Comparison of ENCODE assay signal across 24 cellular contexts in the genomic region with DNA sequence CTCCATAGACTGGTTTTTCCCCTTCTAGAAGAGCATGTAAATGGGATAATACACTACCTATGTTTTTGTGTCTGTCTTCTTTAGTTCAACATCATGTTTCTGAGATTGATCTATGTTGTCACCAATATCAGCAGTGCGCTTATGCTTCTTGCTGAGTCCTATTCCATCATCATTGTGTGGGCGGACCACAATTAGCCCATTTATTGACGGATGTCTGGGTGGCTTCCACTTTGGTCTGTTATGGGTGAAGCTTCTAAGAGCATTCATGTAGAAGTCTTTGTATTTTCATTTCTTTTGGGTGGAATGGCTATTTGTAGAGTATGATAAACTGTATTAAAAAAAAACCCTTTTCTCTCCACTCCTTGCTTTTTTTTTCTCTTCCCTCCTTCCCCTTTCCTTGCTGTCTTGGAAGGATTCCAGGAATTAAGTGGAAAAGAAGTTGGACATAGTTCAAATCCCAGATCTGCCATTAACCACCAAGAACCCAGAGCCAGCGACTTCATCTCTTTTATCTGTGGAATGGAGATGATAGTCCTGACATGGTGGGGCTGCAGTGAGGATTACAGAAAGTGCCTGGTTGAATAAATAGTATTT. TPM values are rescaled to one million over a fixed set of nuclear protein-coding genes. Genes with fewer than 3 reads are reported as not detected.
A peak's percentile ranks its signal among the peaks of the same experiment; 100 is the strongest.
DNase-seq lines count a peak whose midpoint lies in the region; ATAC-seq and TF ChIP-seq lines count a peak whose summit lies in the region.
"Had no signal": no experiment of that assay in that cellular context is flagged by ENCODE, and none has a peak within 500 bp of the region (broad histone marks: within the 10 kb centered on the region; RNA-seq: fewer than 3 reads in every experiment).

No MANE protein-coding gene starts in this region.

- H2AFZ ChIP-seq in HCT116 (ENCODE audit: low read depth, low read length, poor library complexity, severe bottlenecking) = no peak overlapping the region

- no peaks in the 10 kb centered on the region for H3K9me2 ChIP-seq in HCT116 (ENCODE audit: insufficient read depth)

- DNase-seq in NCI-H748 (lab: John Stamatoyannopoulos, UW; ENCODE audit: unreplicated experiment) = peak; percentile 21
- DNase-seq in NCI-H748 treated with DMSO at 0.1 percent for 48 hours (lab: John Stamatoyannopoulos, UW) = no peak
- DNase-seq in HCT116 (ENCODE audit: low read depth, low spot score) = no peak
- no peak for DNase-seq in sciatic nerve (ENCODE audit: low spot score)
- no peak for DNase-seq in germinal center (ENCODE audit: low spot score)
- no peak for DNase-seq in left ventricle myocardium inferior
- DNase-seq in SKM-1 treated with dmso at 0.1 percent for 144 hours (lab: John Stamatoyannopoulos, UW; ENCODE audit: unreplicated experiment) = no peak
- DNase-seq: activated CD4-positive, alpha-beta T cell treated with anti-CD3 and anti-CD28 coated beads for 1 hour; activated CD8-positive, alpha-beta memory T cell treated with anti-CD3 and anti-CD28 coated beads, Interleukin-2, amount 50 U/mL, for 48 hours; activated gamma-delta T cell; amniotic stem cell; COR-L47; NCI-H187; PC-3 had no signal

- TF ChIP-seq RAD21 in HCT116 (IDR thresholded peaks at IDR 0.05; ENCODE audit: low read depth) = no peak

- RAD21 ChIA-PET in HCT116 (lab: Charles Lee; ENCODE audit: low non-redundant PET in 1 of 2, low total read pairs in 2 of 2, uncharacterized antibody in 2 of 2, unreplicated experiment in 2 of 2) = no interaction called here

- CTCF ChIA-PET in HCT116 (lab: Charles Lee) = interaction anchor here (0.8 kb wide), 1 partner anchor 28 kb away, joined by 3 read pairs; no protein-coding TSS in a partner anchor

- H3K27me3 ChIP-seq in HCT116 (ENCODE audit: insufficient read depth, low read length) (no peaks in the 10 kb centered on the region), left ventricle myocardium inferior (ENCODE audit: low read depth) (peaks cover 72% of the 10 kb centered on the region)

- intact Hi-C loops in HCT116 (cut with micrococcal nuclease) (no loop called here), sciatic nerve (cut with DNase I) (loop anchor here (1.0 kb wide), 1 partner anchor 19 kb away; no protein-coding TSS in a partner anchor), left ventricle myocardium inferior (cut with micrococcal nuclease) (no loop called here)
- intact Hi-C loops in dendritic cell treated with granulocyte-macrophage colony-stimulating factor and Interleukin-4, amounts not matched to agents 40 ng/mL and 50 ng/mL, for 4 days (cut with micrococcal nuclease) = loop anchor here (10.0 kb wide), 1 partner anchor 431 kb away; no protein-coding TSS in a partner anchor

- H3K4me2 ChIP-seq in HCT116 (ENCODE audit: low read length) = no peak overlapping the region

- peaks cover 72% of the 10 kb centered on the region for H3K4me1 Mint-ChIP-seq in dendritic cell treated with granulocyte-macrophage colony-stimulating factor and Interleukin-4, amounts not matched to agents 40 ng/mL and 50 ng/mL, for 4 days (ENCODE audit: low read depth)

- H3K27me3 Mint-ChIP-seq in dendritic cell treated with granulocyte-macrophage colony-stimulating factor and Interleukin-4, amounts not matched to agents 40 ng/mL and 50 ng/mL, for 4 days = no peaks in the 10 kb centered on the region

- POLR2A ChIA-PET in HCT116 (lab: Charles Lee) = no interaction called here

- no peaks in the 10 kb centered on the region for H3K36me3 Mint-ChIP-seq in dendritic cell treated with granulocyte-macrophage colony-stimulating factor and Interleukin-4, amounts not matched to agents 40 ng/mL and 50 ng/mL, for 4 days (ENCODE audit: low read depth)
- H3K36me3 Mint-ChIP-seq: stimulated activated effector memory CD8-positive, alpha-beta T cell treated with anti-CD3 and anti-CD28 coated beads, Interleukin-12 subunit alpha, Interleukin-12 subunit beta, amount 100 ng/mL, for 72 hours had no signal

- H3K27ac ChIP-seq in HCT116 (ENCODE audit: low read depth, low read length) (no peak overlapping the region), left ventricle myocardium inferior (replicated peaks) (no peak overlapping the region)
- H3K27ac ChIP-seq: 22Rv1 had no signal

- no peak overlapping the region for H3K9ac ChIP-seq in HCT116 (ENCODE audit: low read length)

- H3K9me3 Mint-ChIP-seq in dendritic cell treated with granulocyte-macrophage colony-stimulating factor and Interleukin-4, amounts not matched to agents 40 ng/mL and 50 ng/mL, for 4 days = no peaks in the 10 kb centered on the region
- H3K9me3 Mint-ChIP-seq: stimulated activated effector memory CD8-positive, alpha-beta T cell treated with anti-CD3 and anti-CD28 coated beads, Interleukin-12 subunit alpha, Interleukin-12 subunit beta, amount 100 ng/mL, for 72 hours had no signal

- peaks cover 7% of the 10 kb centered on the region in 2 experiments for H3K4me1 ChIP-seq in HCT116 (ENCODE audit: control insufficient read depth in 1 of 2, insufficient read depth in 2 of 2, low read length in 2 of 2)
- no peaks in the 10 kb centered on the region for H3K4me1 ChIP-seq in left ventricle myocardium inferior

- no peaks in the 10 kb centered on the region for H3K79me2 ChIP-seq in HCT116 (ENCODE audit: insufficient read depth, low read length)

- BruUV-seq in HCT116 (replicated peaks; lab: Mats Ljungman, UMichigan) = no TSS peak

- peak overlapping the region; percentile 90 for H3K27ac Mint-ChIP-seq in dendritic cell treated with granulocyte-macrophage colony-stimulating factor and Interleukin-4, amounts not matched to agents 40 ng/mL and 50 ng/mL, for 4 days
- H3K27ac Mint-ChIP-seq: stimulated activated effector memory CD8-positive, alpha-beta T cell treated with anti-CD3 and anti-CD28 coated beads, Interleukin-12 subunit alpha, Interleukin-12 subunit beta, amount 100 ng/mL, for 72 hours had no signal

- no peaks in the 10 kb centered on the region for H3K36me3 ChIP-seq in HCT116 (ENCODE audit: control insufficient read depth in 1 of 2, insufficient read depth in 2 of 2, low read length in 2 of 2)
- no peaks in the 10 kb centered on the region for H3K36me3 ChIP-seq in left ventricle myocardium inferior
- H3K36me3 ChIP-seq: prostate gland had no signal

- TF ChIP-seq CTCF in HCT116 (IDR thresholded peaks at IDR 0.05 in 2 of 3, conservative IDR thresholded peaks at IDR 0.05 in 1 of 3; ENCODE audit: borderline replicate concordance in 1 of 3, insufficient read depth in 1 of 3, low read depth in 2 of 3, low read length in 2 of 3) = no peak
- TF ChIP-seq CTCF in left ventricle myocardium inferior (IDR thresholded peaks at IDR 0.05; ENCODE audit: borderline replicate concordance) = no peak

- ATAC-seq in HCT116 (no peak), sciatic nerve (peak; percentile 21)
- ATAC-seq: PC-3 had no signal

- no peak overlapping the region for H3K4me3 Mint-ChIP-seq in dendritic cell treated with granulocyte-macrophage colony-stimulating factor and Interleukin-4, amounts not matched to agents 40 ng/mL and 50 ng/mL, for 4 days
- H3K4me3 Mint-ChIP-seq: stimulated activated effector memory CD8-positive, alpha-beta T cell treated with anti-CD3 and anti-CD28 coated beads, Interleukin-12 subunit alpha, Interleukin-12 subunit beta, amount 100 ng/mL, for 72 hours had no signal

- H3K4me3 ChIP-seq in HCT116 (replicated peaks in 1 of 2; ENCODE audit: low read depth in 1 of 2, low read length in 2 of 2) = no peak overlapping the region
- H3K4me3 ChIP-seq in left ventricle myocardium inferior = no peak overlapping the region
- H3K4me3 ChIP-seq: mucosa of descending colon, prostate gland, skin epidermis had no signal

- TF ChIP-seq POLR2A in HCT116 (IDR thresholded peaks at IDR 0.05; ENCODE audit: borderline replicate concordance, extremely low read depth, insufficient read depth, insufficient read length) = no peak

- H3K9me3 ChIP-seq in HCT116 (ENCODE audit: control insufficient read depth in 1 of 2, insufficient read depth in 1 of 2, low read depth in 1 of 2, low read length in 2 of 2) (no peaks in the 10 kb centered on the region), left ventricle myocardium inferior (replicated peaks) (no peaks in the 10 kb centered on the region)
- H3K9me3 ChIP-seq: mucosa of descending colon, prostate gland had no signal

- no peaks in the 10 kb centered on the region for H4K20me1 ChIP-seq in HCT116 (ENCODE audit: insufficient read depth)

TF ChIP-seq in HCT116, 20 proteins besides CTCF, POLR2A, EP300 and RAD21:
- TF ChIP-seq JUND (IDR thresholded peaks at IDR 0.05) = no peak
- 0 out of 2 replicates have a peak, but pooled peaks have one; percentile 29 for TF ChIP-seq EGR1 (IDR thresholded peaks at IDR 0.05; ENCODE audit: low read depth)

RNA-seq across cellular contexts. Expression of gene SERPINA1, which starts 7.0 kb away (rescaled TPM):
- total RNA-seq in HCT116 (2021; ENCODE audit: unreplicated experiment) = 9.1 TPM
- 4.9 and 6.6 TPM in 2 replicates for polyA plus RNA-seq in HCT116 (2012)
- total RNA-seq in sciatic nerve = 28.5 TPM
- 4.4 TPM for total RNA-seq in left ventricle myocardium inferior
- polyA plus RNA-seq: neural cell had no signal

RNA-seq across cellular contexts. Expression of gene SERPINA2, which starts 28.9 kb away (rescaled TPM):
- total RNA-seq in HCT116 (2021; ENCODE audit: unreplicated experiment) = not detected
- not detected in 2 replicates for polyA plus RNA-seq in HCT116 (2012)
- total RNA-seq in sciatic nerve = not detected
- total RNA-seq in left ventricle myocardium inferior = not detected
- total RNA-seq: bronchial epithelial cell, HT-29, mucosa of descending colon, PC-3, prostate gland, Right ventricle myocardium superior had no signal
- polyA plus RNA-seq: neural cell had no signal

RNA-seq across cellular contexts. Expression of gene SERPINA11, which starts 57.2 kb away (rescaled TPM):
- total RNA-seq in HCT116 (2021; ENCODE audit: unreplicated experiment) = not detected
- not detected in 2 replicates for polyA plus RNA-seq in HCT116 (2012)
- total RNA-seq in sciatic nerve = not detected
- not detected for total RNA-seq in left ventricle myocardium inferior
- total RNA-seq: bronchial epithelial cell, HT-29, mucosa of descending colon, PC-3, prostate gland, Right ventricle myocardium superior had no signal
- polyA plus RNA-seq: neural cell had no signal

Comparison
In these comparisons a context has a peak if more than half of its experiments do, and no peak if none do; other contexts are left out.
1. intact Hi-C loops: an anchor here in dendritic cell treated with granulocyte-macrophage colony-stimulating factor and Interleukin-4, amounts not matched to agents 40 ng/mL and 50 ng/mL, for 4 days (10.0 kb wide) and sciatic nerve (1.0 kb wide); none called in HCT116 and left ventricle myocardium inferior.